Comparison of ENCODE assay signal across 1 cellular context in the genomic region with DNA sequence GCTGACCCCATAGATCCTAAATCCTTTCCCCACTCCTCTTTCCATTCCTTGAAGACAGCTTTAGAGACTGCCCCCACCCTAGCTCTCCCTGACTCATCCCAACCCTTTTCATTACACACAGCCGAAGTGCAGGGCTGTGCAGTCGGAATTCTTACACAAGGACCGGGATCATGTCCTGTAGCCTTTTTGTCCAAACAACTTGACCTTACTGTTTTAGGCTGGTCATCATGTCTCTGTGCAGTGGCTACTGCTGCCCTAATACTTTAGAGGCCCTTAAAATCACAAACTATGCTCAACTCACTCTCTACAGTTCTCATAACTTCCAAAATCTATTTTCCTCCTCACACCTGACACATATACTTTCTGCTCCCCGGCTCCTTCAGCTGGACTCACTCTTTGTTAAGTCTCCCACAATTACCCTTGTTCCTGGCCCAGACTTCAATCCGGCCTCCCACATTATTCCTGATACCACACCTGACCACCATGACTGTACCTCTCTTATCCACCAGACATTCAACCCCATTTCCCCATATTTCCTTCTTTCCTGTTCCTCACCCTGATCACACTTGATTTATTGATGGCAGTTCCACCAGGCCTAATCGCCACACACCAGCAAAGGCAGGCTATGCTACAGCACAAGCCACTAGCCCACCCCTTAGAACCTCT.
A peak's percentile ranks its signal among the peaks of the same experiment; 100 is the strongest.
TF ChIP-seq lines count a peak whose summit lies in the region.
"Not testable (repeated sequence)": the region's sequence is repeated elsewhere in the genome, so short reads cannot be mapped to it uniquely, and the experiment has no call there.

No MANE protein-coding gene starts in this region.

TF ChIP-seq in K562, 482 proteins besides CTCF, POLR2A, EP300 and RAD21:
- TF ChIP-seq, protein P1, sequence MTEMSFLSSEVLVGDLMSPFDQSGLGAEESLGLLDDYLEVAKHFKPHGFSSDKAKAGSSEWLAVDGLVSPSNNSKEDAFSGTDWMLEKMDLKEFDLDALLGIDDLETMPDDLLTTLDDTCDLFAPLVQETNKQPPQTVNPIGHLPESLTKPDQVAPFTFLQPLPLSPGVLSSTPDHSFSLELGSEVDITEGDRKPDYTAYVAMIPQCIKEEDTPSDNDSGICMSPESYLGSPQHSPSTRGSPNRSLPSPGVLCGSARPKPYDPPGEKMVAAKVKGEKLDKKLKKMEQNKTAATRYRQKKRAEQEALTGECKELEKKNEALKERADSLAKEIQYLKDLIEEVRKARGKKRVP (CRISPR knock-in tag; IDR thresholded peaks at IDR 0.05): 0 out of 2 replicates have a peak, but pooled peaks have one; percentile 9
- 0 out of 2 replicates have a peak, but pooled peaks have one; percentile 11 for TF ChIP-seq SMARCE1 (IDR thresholded peaks at IDR 0.05)
- peak; percentile 32; the same call in 1 of the 2 replicates for TF ChIP-seq EP400 (IDR thresholded peaks at IDR 0.05)
- 0 out of 2 replicates have a peak, but pooled peaks have one; percentile 27 for TF ChIP-seq CBFA2T3 (IDR thresholded peaks at IDR 0.05)
- TF ChIP-seq, protein P2, sequence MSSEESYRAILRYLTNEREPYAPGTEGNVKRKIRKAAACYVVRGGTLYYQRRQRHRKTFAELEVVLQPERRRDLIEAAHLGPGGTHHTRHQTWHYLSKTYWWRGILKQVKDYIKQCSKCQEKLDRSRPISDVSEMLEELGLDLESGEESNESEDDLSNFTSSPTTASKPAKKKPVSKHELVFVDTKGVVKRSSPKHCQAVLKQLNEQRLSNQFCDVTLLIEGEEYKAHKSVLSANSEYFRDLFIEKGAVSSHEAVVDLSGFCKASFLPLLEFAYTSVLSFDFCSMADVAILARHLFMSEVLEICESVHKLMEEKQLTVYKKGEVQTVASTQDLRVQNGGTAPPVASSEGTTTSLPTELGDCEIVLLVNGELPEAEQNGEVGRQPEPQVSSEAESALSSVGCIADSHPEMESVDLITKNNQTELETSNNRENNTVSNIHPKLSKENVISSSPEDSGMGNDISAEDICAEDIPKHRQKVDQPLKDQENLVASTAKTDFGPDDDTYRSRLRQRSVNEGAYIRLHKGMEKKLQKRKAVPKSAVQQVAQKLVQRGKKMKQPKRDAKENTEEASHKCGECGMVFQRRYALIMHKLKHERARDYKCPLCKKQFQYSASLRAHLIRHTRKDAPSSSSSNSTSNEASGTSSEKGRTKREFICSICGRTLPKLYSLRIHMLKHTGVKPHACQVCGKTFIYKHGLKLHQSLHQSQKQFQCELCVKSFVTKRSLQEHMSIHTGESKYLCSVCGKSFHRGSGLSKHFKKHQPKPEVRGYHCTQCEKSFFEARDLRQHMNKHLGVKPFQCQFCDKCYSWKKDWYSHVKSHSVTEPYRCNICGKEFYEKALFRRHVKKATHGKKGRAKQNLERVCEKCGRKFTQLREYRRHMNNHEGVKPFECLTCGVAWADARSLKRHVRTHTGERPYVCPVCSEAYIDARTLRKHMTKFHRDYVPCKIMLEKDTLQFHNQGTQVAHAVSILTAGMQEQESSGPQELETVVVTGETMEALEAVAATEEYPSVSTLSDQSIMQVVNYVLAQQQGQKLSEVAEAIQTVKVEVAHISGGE (CRISPR knock-in tag; IDR thresholded peaks at IDR 0.05): 0 out of 6 replicates have a peak, but pooled peaks of 1 of the 3 experiments have one; percentile 23
- peak; percentile 42 for TF ChIP-seq ARID1B (IDR thresholded peaks at IDR 0.05)
- TF ChIP-seq MEIS2 (IDR thresholded peaks at IDR 0.05; ENCODE audit: partially characterized antibody): peak; percentile 52
- peak; percentile 45 for TF ChIP-seq POLR2B (IDR thresholded peaks at IDR 0.05; ENCODE audit: low read depth, partially characterized antibody)
- TF ChIP-seq, protein P3, sequence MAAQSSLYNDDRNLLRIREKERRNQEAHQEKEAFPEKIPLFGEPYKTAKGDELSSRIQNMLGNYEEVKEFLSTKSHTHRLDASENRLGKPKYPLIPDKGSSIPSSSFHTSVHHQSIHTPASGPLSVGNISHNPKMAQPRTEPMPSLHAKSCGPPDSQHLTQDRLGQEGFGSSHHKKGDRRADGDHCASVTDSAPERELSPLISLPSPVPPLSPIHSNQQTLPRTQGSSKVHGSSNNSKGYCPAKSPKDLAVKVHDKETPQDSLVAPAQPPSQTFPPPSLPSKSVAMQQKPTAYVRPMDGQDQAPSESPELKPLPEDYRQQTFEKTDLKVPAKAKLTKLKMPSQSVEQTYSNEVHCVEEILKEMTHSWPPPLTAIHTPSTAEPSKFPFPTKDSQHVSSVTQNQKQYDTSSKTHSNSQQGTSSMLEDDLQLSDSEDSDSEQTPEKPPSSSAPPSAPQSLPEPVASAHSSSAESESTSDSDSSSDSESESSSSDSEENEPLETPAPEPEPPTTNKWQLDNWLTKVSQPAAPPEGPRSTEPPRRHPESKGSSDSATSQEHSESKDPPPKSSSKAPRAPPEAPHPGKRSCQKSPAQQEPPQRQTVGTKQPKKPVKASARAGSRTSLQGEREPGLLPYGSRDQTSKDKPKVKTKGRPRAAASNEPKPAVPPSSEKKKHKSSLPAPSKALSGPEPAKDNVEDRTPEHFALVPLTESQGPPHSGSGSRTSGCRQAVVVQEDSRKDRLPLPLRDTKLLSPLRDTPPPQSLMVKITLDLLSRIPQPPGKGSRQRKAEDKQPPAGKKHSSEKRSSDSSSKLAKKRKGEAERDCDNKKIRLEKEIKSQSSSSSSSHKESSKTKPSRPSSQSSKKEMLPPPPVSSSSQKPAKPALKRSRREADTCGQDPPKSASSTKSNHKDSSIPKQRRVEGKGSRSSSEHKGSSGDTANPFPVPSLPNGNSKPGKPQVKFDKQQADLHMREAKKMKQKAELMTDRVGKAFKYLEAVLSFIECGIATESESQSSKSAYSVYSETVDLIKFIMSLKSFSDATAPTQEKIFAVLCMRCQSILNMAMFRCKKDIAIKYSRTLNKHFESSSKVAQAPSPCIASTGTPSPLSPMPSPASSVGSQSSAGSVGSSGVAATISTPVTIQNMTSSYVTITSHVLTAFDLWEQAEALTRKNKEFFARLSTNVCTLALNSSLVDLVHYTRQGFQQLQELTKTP (IDR thresholded peaks at IDR 0.05; ENCODE audit: low read depth in 1 of 2, partially characterized antibody in 2 of 2): peak; percentile 60 to 71
- TF ChIP-seq, protein P4, sequence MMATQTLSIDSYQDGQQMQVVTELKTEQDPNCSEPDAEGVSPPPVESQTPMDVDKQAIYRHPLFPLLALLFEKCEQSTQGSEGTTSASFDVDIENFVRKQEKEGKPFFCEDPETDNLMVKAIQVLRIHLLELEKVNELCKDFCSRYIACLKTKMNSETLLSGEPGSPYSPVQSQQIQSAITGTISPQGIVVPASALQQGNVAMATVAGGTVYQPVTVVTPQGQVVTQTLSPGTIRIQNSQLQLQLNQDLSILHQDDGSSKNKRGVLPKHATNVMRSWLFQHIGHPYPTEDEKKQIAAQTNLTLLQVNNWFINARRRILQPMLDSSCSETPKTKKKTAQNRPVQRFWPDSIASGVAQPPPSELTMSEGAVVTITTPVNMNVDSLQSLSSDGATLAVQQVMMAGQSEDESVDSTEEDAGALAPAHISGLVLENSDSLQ (IDR thresholded peaks at IDR 0.05): peak; percentile 76
- TF ChIP-seq HLTF (IDR thresholded peaks at IDR 0.05): 0 out of 2 replicates have a peak, but pooled peaks have one; percentile 22
- TF ChIP-seq ELF4 (CRISPR knock-in tag; IDR thresholded peaks at IDR 0.05): peak; percentile 68; the same call in 1 of the 2 replicates
- TF ChIP-seq, protein P5, sequence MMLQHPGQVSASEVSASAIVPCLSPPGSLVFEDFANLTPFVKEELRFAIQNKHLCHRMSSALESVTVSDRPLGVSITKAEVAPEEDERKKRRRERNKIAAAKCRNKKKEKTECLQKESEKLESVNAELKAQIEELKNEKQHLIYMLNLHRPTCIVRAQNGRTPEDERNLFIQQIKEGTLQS (IDR thresholded peaks at IDR 0.05): peak; percentile 40
- TF ChIP-seq, protein P5 (CRISPR knock-in tag; conservative IDR thresholded peaks at IDR 0.05): not testable (repeated sequence)
- peak; percentile 24; the same call in 1 of the 2 replicates for TF ChIP-seq NCOR1 (IDR thresholded peaks at IDR 0.05)
- peak; percentile 14 for TF ChIP-seq TAF9B (IDR thresholded peaks at IDR 0.05; ENCODE audit: partially characterized antibody)
- TF ChIP-seq, protein P6, sequence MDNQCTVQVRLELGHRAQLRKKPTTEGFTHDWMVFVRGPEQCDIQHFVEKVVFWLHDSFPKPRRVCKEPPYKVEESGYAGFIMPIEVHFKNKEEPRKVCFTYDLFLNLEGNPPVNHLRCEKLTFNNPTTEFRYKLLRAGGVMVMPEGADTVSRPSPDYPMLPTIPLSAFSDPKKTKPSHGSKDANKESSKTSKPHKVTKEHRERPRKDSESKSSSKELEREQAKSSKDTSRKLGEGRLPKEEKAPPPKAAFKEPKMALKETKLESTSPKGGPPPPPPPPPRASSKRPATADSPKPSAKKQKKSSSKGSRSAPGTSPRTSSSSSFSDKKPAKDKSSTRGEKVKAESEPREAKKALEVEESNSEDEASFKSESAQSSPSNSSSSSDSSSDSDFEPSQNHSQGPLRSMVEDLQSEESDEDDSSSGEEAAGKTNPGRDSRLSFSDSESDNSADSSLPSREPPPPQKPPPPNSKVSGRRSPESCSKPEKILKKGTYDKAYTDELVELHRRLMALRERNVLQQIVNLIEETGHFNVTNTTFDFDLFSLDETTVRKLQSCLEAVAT (IDR thresholded peaks at IDR 0.05): peak; percentile 55 to 87; a peak in 2 of 4 replicates
- TF ChIP-seq ZNF175 (CRISPR knock-in tag; IDR thresholded peaks at IDR 0.05; ENCODE audit: low read depth): 0 out of 2 replicates have a peak, but pooled peaks have one; percentile 11
- 0 out of 2 replicates have a peak, but pooled peaks have one; percentile 5 for TF ChIP-seq ZSCAN32 (CRISPR knock-in tag; IDR thresholded peaks at IDR 0.05)
- TF ChIP-seq TCF3 (CRISPR knock-in tag; IDR thresholded peaks at IDR 0.05): peak; percentile 56
- TF ChIP-seq ZFX (CRISPR knock-in tag; IDR thresholded peaks at IDR 0.05): peak; percentile 31; the same call in 1 of the 2 replicates
- TF ChIP-seq, protein P7, sequence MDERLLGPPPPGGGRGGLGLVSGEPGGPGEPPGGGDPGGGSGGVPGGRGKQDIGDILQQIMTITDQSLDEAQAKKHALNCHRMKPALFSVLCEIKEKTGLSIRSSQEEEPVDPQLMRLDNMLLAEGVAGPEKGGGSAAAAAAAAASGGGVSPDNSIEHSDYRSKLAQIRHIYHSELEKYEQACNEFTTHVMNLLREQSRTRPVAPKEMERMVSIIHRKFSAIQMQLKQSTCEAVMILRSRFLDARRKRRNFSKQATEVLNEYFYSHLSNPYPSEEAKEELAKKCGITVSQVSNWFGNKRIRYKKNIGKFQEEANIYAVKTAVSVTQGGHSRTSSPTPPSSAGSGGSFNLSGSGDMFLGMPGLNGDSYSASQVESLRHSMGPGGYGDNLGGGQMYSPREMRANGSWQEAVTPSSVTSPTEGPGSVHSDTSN (CRISPR knock-in tag; IDR thresholded peaks at IDR 0.05; ENCODE audit: low read depth): not testable (repeated sequence)
- TF ChIP-seq, protein P7 (tag; conservative IDR thresholded peaks at IDR 0.05; ENCODE audit: low read depth): peak; percentile 56
